21 cellular contexts compared by ENCODE assay signal in genomic region chr13:112217431-112217830, GRCh38.
DNase-seq lines count a peak whose midpoint lies in the region; ATAC-seq, FAIRE-seq and TF ChIP-seq lines count a peak whose summit lies in the region.
"Had no signal": no experiment of that assay in that cellular context is flagged by ENCODE, and none has a peak within 500 bp of the region (broad histone marks: within the 10 kb centered on the region; RNA-seq: fewer than 3 reads in every experiment).

No MANE protein-coding gene starts in this region.

- H3K9ac ChIP-seq in HepG2 (ENCODE audit: insufficient read depth, low read depth, low read length), result no peak overlapping the region
- H3K9ac ChIP-seq in endothelial cell of umbilical vein (replicated peaks; ENCODE audit: extremely low read depth, insufficient read depth, low read length), result no peak overlapping the region
- no peak overlapping the region for H3K9ac ChIP-seq in neural progenitor cell

- H3K9me3 Mint-ChIP-seq in neural progenitor cell, result peaks cover under 1% of the 10 kb centered on the region
- H3K9me3 Mint-ChIP-seq: CD4-positive, alpha-beta memory T cell had no signal

- intact Hi-C loops in HepG2 (cut with micrococcal nuclease; ENCODE audit: unreplicated experiment) (no loop called here), right lobe of liver (cut with DNase I) (no loop called here), endothelial cell of umbilical vein (cut with micrococcal nuclease) (no loop called here), spleen (cut with DNase I; ENCODE audit: low total_unique reads) (no loop called here)

- no peak for TF ChIP-seq RAD21 in HepG2 (CRISPR knock-in tag; IDR thresholded peaks at IDR 0.05)

- H3K9me3 ChIP-seq in HepG2 (ENCODE audit: low read length), result no peaks in the 10 kb centered on the region
- H3K9me3 ChIP-seq in right lobe of liver, result no peaks in the 10 kb centered on the region
- peaks cover 2% of the 10 kb centered on the region for H3K9me3 ChIP-seq in endothelial cell of umbilical vein (replicated peaks; ENCODE audit: control insufficient read depth, insufficient read depth, low read length)
- H3K9me3 ChIP-seq in neural progenitor cell (ENCODE audit: low read depth), result no peaks in the 10 kb centered on the region
- peaks cover 0 to 4% (median 0%) of the 10 kb centered on the region in 8 donors for H3K9me3 ChIP-seq in spleen
- H3K9me3 ChIP-seq: A549 had no signal

- H3K27me3 ChIP-seq in HepG2 (ENCODE audit: control insufficient read depth in 1 of 2, insufficient read depth in 2 of 2, low read length in 2 of 2) (peaks cover 3 to 42% of the 10 kb centered on the region in 2 experiments; a peak in 3 of 5 replicates), right lobe of liver (no peaks in the 10 kb centered on the region), endothelial cell of umbilical vein (ENCODE audit: control insufficient read depth in 2 of 2, insufficient read depth in 2 of 2, low read length in 2 of 2) (no peaks in the 10 kb centered on the region), neural progenitor cell (no peaks in the 10 kb centered on the region), spleen (replicated peaks in 1 of 7) (peaks cover 0 to 16% (median 0%) of the 10 kb centered on the region in 7 donors)

- CTCF ChIA-PET in HepG2 (lab: Yijun Ruan, JAX; ENCODE audit: low intra/inter-chr PET ratio, low total read pairs), result no interaction called here
- CTCF ChIA-PET in endothelial cell of umbilical vein (lab: Charles Lee), result no interaction called here

- no peak for TF ChIP-seq CTCF in HepG2 (CRISPR knock-in tag; IDR thresholded peaks at IDR 0.05)
- TF ChIP-seq CTCF in right lobe of liver (IDR thresholded peaks at IDR 0.05), result no peak
- TF ChIP-seq CTCF in endothelial cell of umbilical vein (IDR thresholded peaks at IDR 0.05; ENCODE audit: extremely low read depth in 1 of 2, insufficient read depth in 1 of 2, low read depth in 1 of 2, low read length in 2 of 2), result no peak
- TF ChIP-seq CTCF in neural progenitor cell (IDR thresholded peaks at IDR 0.05), result no peak
- no peak for TF ChIP-seq CTCF in spleen (IDR thresholded peaks at IDR 0.05 in 8 of 11, conservative IDR thresholded peaks at IDR 0.05 in 3 of 11)

- dilution Hi-C loops in endothelial cell of umbilical vein (cut with MboI; ENCODE audit: extremely low pct_ligation_motif_present, low sequenced_read_pairs), result no loop called here

- no peak for FAIRE-seq in HepG2 (lab: Jason Lieb, UNC)
- FAIRE-seq in endothelial cell of umbilical vein (lab: Jason Lieb, UNC), result no peak
- FAIRE-seq: A549, GM12892, GM18507 had no signal

- 7% methylated on average over 6 of the region's 7 CpGs for WGBS in HepG2 (ENCODE audit: low lambda C conversion rate)
- WGBS in right lobe of liver (ENCODE audit: insufficient coverage, low coverage, low lambda C conversion rate, missing lambda C conversion rate), result 85% methylated on average over 7 of the region's 7 CpGs
- 85 to 93% (median 87%) methylated on average over 7 of the region's 7 CpGs for WGBS in spleen, 5 donors

- BruUV-seq in HepG2 (replicated peaks; lab: Mats Ljungman, UMichigan) (no TSS peak), endothelial cell of umbilical vein (replicated peaks; lab: Mats Ljungman, UMichigan) (no TSS peak)

- TF ChIP-seq EP300 in HepG2 (IDR thresholded peaks at IDR 0.05; ENCODE audit: low read depth in 2 of 2, low read length in 2 of 2) (no peak), HepG2 (CRISPR knock-in tag; IDR thresholded peaks at IDR 0.05; ENCODE audit: borderline replicate concordance) (no peak)

- in situ Hi-C loops in HepG2 (cut with HindIII; ENCODE audit: extremely low pct_ligation_motif_present, low pct_unique_long_range_greater_than_20kb), result loop anchor here (25.0 kb wide), 1 partner anchor 220 kb away; no protein-coding TSS in a partner anchor

- peaks cover 9% of the 10 kb centered on the region for H3F3A ChIP-seq in neural progenitor cell (ENCODE audit: low read depth)

- peaks cover 71% of the 10 kb centered on the region for H3K4me1 Mint-ChIP-seq in neural progenitor cell
- H3K4me1 Mint-ChIP-seq: CD4-positive, alpha-beta memory T cell had no signal

- no peaks in the 10 kb centered on the region for H3K36me3 Mint-ChIP-seq in neural progenitor cell
- H3K36me3 Mint-ChIP-seq: CD4-positive, alpha-beta memory T cell had no signal

- H3K4me1 ChIP-seq in HepG2 (ENCODE audit: insufficient read depth, low read length) (no peaks in the 10 kb centered on the region), right lobe of liver (peaks cover 0 to 13% (median 1%) of the 10 kb centered on the region in 4 donors), endothelial cell of umbilical vein (ENCODE audit: control insufficient read depth, extremely low read depth, insufficient read depth, low read length) (no peaks in the 10 kb centered on the region), neural progenitor cell (peaks cover 22% of the 10 kb centered on the region), spleen (no peaks in the 10 kb centered on the region)
- H3K4me1 ChIP-seq: A549 had no signal

- H3K36me3 ChIP-seq in HepG2 (replicated peaks in 1 of 2; ENCODE audit: control insufficient read depth in 1 of 2, insufficient read depth in 2 of 2, low read length in 2 of 2) (no peaks in the 10 kb centered on the region), right lobe of liver (no peaks in the 10 kb centered on the region), endothelial cell of umbilical vein (ENCODE audit: control insufficient read depth in 2 of 2, extremely low read depth in 1 of 2, insufficient read depth in 2 of 2, low read length in 2 of 2) (no peaks in the 10 kb centered on the region), neural progenitor cell (no peaks in the 10 kb centered on the region), spleen (no peaks in the 10 kb centered on the region)

- H2AFZ ChIP-seq in HepG2 (ENCODE audit: low read length) (no peak overlapping the region), endothelial cell of umbilical vein (ENCODE audit: low read depth, low read length) (no peak overlapping the region), neural progenitor cell (replicated peaks) (no peak overlapping the region)

- H3K27ac ChIP-seq in HepG2 (ENCODE audit: extremely low read length, insufficient read depth, low read length), result no peak overlapping the region
- no peak overlapping the region for H3K27ac ChIP-seq in right lobe of liver
- no peak overlapping the region for H3K27ac ChIP-seq in endothelial cell of umbilical vein (ENCODE audit: insufficient read depth, low read depth, low read length)
- no peak overlapping the region for H3K27ac ChIP-seq in neural progenitor cell
- H3K27ac ChIP-seq in spleen, result no peak overlapping the region
- H3K27ac ChIP-seq: 22Rv1, A549, C4-2B had no signal

- H3K9me1 ChIP-seq in endothelial cell of umbilical vein (replicated peaks; ENCODE audit: control insufficient read depth, extremely low read depth, insufficient read depth, low read length), result no peaks in the 10 kb centered on the region

- POLR2A ChIA-PET in HepG2 (lab: Yijun Ruan, JAX) (no interaction called here), endothelial cell of umbilical vein (lab: Charles Lee) (no interaction called here)

- H3K79me2 ChIP-seq in HepG2 (ENCODE audit: insufficient read depth, low read length), result no peaks in the 10 kb centered on the region
- H3K79me2 ChIP-seq in endothelial cell of umbilical vein (ENCODE audit: control insufficient read depth, insufficient read depth, low read length), result no peaks in the 10 kb centered on the region
- no peaks in the 10 kb centered on the region for H3K79me2 ChIP-seq in neural progenitor cell (ENCODE audit: low read depth)

- TF ChIP-seq POLR2A in HepG2 (IDR thresholded peaks at IDR 0.05; ENCODE audit: insufficient read depth in 1 of 2, low read depth in 2 of 2, low read length in 2 of 2), result no peak
- TF ChIP-seq POLR2A in right lobe of liver (IDR thresholded peaks at IDR 0.05), result no peak
- TF ChIP-seq POLR2A in endothelial cell of umbilical vein (IDR thresholded peaks at IDR 0.05; ENCODE audit: low read depth, low read length), result no peak
- no peak for TF ChIP-seq POLR2A in spleen (IDR thresholded peaks at IDR 0.05)

- ATAC-seq in HepG2 (no peak), right lobe of liver (no peak), esophagus mucosa (no peak)
- ATAC-seq: A549 had no signal

- DNase-seq in HepG2 (ENCODE audit: low spot score), result no peak
- DNase-seq in right lobe of liver, result no peak
- no peak for DNase-seq in endothelial cell of umbilical vein (ENCODE audit: low read depth, low spot score)
- no peak for DNase-seq in neural progenitor cell (ENCODE audit: low spot score)
- no peak for DNase-seq in spleen
- DNase-seq in UCSD-AML1 (lab: John Stamatoyannopoulos, UW; ENCODE audit: unreplicated experiment), result no peak
- DNase-seq in NCI-H2107 treated with DMSO at 0.1 percent for 48 hours (lab: John Stamatoyannopoulos, UW; ENCODE audit: unreplicated experiment), result no peak
- DNase-seq: AML-193; CD4-positive, alpha-beta memory T cell; DMS153; DMS79; GDM1; GOT3; H9; IMR-90 had no signal

- H4K20me1 ChIP-seq in HepG2 (ENCODE audit: insufficient read depth, low read length) (no peaks in the 10 kb centered on the region), endothelial cell of umbilical vein (replicated peaks; ENCODE audit: control insufficient read depth, extremely low read depth, insufficient read depth, low read length) (no peaks in the 10 kb centered on the region), neural progenitor cell (ENCODE audit: low read depth) (no peaks in the 10 kb centered on the region)

- H3K4me3 Mint-ChIP-seq in neural progenitor cell, result peak overlapping the region; percentile 38
- H3K4me3 Mint-ChIP-seq: CD4-positive, alpha-beta memory T cell; H9 had no signal

- H3K4me2 ChIP-seq in HepG2 (ENCODE audit: low read depth, low read length) (no peak overlapping the region), endothelial cell of umbilical vein (ENCODE audit: insufficient read depth, low read length) (no peak overlapping the region), neural progenitor cell (no peak overlapping the region)
- H3K4me2 ChIP-seq: A549 had no signal

- H3K4me3 ChIP-seq in HepG2 (replicated peaks in 1 of 3; ENCODE audit: insufficient read depth in 1 of 3, low read depth in 2 of 3, low read length in 3 of 3) (no peak overlapping the region), right lobe of liver (no peak overlapping the region), endothelial cell of umbilical vein (replicated peaks in 1 of 3; ENCODE audit: insufficient read depth in 1 of 3, low read depth in 1 of 3, low read length in 3 of 3) (no peak overlapping the region), neural progenitor cell (no peak overlapping the region), spleen (no peak overlapping the region)
- H3K4me3 ChIP-seq: A549 had no signal

- no peak overlapping the region for H3K27ac Mint-ChIP-seq in neural progenitor cell
- H3K27ac Mint-ChIP-seq: CD4-positive, alpha-beta memory T cell; H9 had no signal

- peaks cover 22% of the 10 kb centered on the region for H3K27me3 Mint-ChIP-seq in neural progenitor cell (ENCODE audit: insufficient read depth, low read depth)

TF ChIP-seq in HepG2, 621 proteins besides CTCF, POLR2A, EP300 and RAD21 (continues in another document):
- TF ChIP-seq ZNF547 (CRISPR knock-in tag; IDR thresholded peaks at IDR 0.05), result no peak
- TF ChIP-seq ARID2 (CRISPR knock-in tag; IDR thresholded peaks at IDR 0.05; ENCODE audit: borderline replicate concordance), result no peak

TF ChIP-seq in endothelial cell of umbilical vein, 7 proteins besides CTCF, POLR2A, EP300 and RAD21 (continues in another document):
- no peak for TF ChIP-seq MYC (IDR thresholded peaks at IDR 0.05; ENCODE audit: low read depth, low read length)
